Comparison of ENCODE assay signal across 8 cellular contexts in genomic region chr20:30500444-30500814, GRCh38.
A peak's percentile ranks its signal among the peaks of the same experiment; 100 is the strongest.
DNase-seq lines count a peak whose midpoint lies in the region; ATAC-seq and TF ChIP-seq lines count a peak whose summit lies in the region.
"Not testable (repeated sequence)": the region's sequence is repeated elsewhere in the genome, so short reads cannot be mapped to it uniquely, and the experiment has no call there.

No MANE protein-coding gene starts in this region.

- POLR2A ChIA-PET in RWPE1 (lab: Yijun Ruan, JAX; ENCODE audit: low non-redundant PET); activated CD8-positive, alpha-beta T cell treated with anti-CD3 and anti-CD28 coated beads for 36 hours (lab: Charles Lee): not testable (repeated sequence)

- not testable (repeated sequence) for H4K20me1 ChIP-seq in neural progenitor cell (ENCODE audit: low read depth)

- not testable (repeated sequence) for H3K79me2 ChIP-seq in neural progenitor cell (ENCODE audit: low read depth)

- not testable (repeated sequence) for H3K9me3 Mint-ChIP-seq in activated CD8-positive, alpha-beta T cell treated with anti-CD3 and anti-CD28 coated beads for 36 hours; endothelial cell (ENCODE audit: unreplicated experiment)
- H3K9me3 Mint-ChIP-seq in neural progenitor cell, result peaks cover 11% of the 10 kb centered on the region

- H3K36me3 ChIP-seq in H7 (replicated peaks; ENCODE audit: control insufficient read depth, insufficient read depth, low read length); iPS-18a (ENCODE audit: control insufficient read depth, low read depth, low read length); neural progenitor cell; upper lobe of right lung: not testable (repeated sequence)

- H3K27ac Mint-ChIP-seq in activated CD8-positive, alpha-beta T cell treated with anti-CD3 and anti-CD28 coated beads for 36 hours; neural progenitor cell: not testable (repeated sequence)
- peak overlapping the region; percentile 6 for H3K27ac Mint-ChIP-seq in endothelial cell (ENCODE audit: unreplicated experiment)

- not testable (repeated sequence) for H3K27me3 Mint-ChIP-seq in activated CD8-positive, alpha-beta T cell treated with anti-CD3 and anti-CD28 coated beads for 36 hours; endothelial cell (ENCODE audit: unreplicated experiment); neural progenitor cell (ENCODE audit: insufficient read depth, low read depth)

- H3K4me1 ChIP-seq in iPS-18a (ENCODE audit: control insufficient read depth, low read depth, low read length), result peaks cover 20% of the 10 kb centered on the region
- not testable (repeated sequence) for H3K4me1 ChIP-seq in neural progenitor cell, upper lobe of right lung

- not testable (repeated sequence) for H2AFZ ChIP-seq in neural progenitor cell (replicated peaks)

- not testable (repeated sequence) for H3K36me3 Mint-ChIP-seq in activated CD8-positive, alpha-beta T cell treated with anti-CD3 and anti-CD28 coated beads for 36 hours (ENCODE audit: low read depth); endothelial cell (ENCODE audit: low read depth, unreplicated experiment); neural progenitor cell

- H3K4me2 ChIP-seq in neural progenitor cell, result peak overlapping the region; percentile 52

- H3F3A ChIP-seq in neural progenitor cell (ENCODE audit: low read depth), result not testable (repeated sequence)

- DNase-seq in H7 (peak; percentile 77), NCI-H1930 (lab: John Stamatoyannopoulos, UW) (peak; percentile 22 to 26), RWPE1 (ENCODE audit: low spot score) (peak; percentile 29), endothelial cell (ENCODE audit: low spot score) (peak; percentile 71), neural progenitor cell (ENCODE audit: low spot score) (peak; percentile 66)
- peak; percentile 22 for DNase-seq in activated CD8-positive, alpha-beta T cell treated with anti-CD3 and anti-CD28 coated beads for 36 hours
- DNase-seq in upper lobe of right lung, result not testable (repeated sequence)

- H3K4me1 Mint-ChIP-seq in activated CD8-positive, alpha-beta T cell treated with anti-CD3 and anti-CD28 coated beads for 36 hours (ENCODE audit: low read depth); endothelial cell (ENCODE audit: unreplicated experiment); neural progenitor cell: not testable (repeated sequence)

- H3K27me3 ChIP-seq in H7 (ENCODE audit: control insufficient read depth, insufficient read depth, low read length); neural progenitor cell; upper lobe of right lung: not testable (repeated sequence)
- peaks cover 15% of the 10 kb centered on the region for H3K27me3 ChIP-seq in iPS-18a (ENCODE audit: control insufficient read depth, insufficient read depth, low read length)

- H3K4me3 Mint-ChIP-seq in activated CD8-positive, alpha-beta T cell treated with anti-CD3 and anti-CD28 coated beads for 36 hours; neural progenitor cell: not testable (repeated sequence)
- peak overlapping the region; percentile 83 for H3K4me3 Mint-ChIP-seq in endothelial cell (ENCODE audit: unreplicated experiment)

- not testable (repeated sequence) for TF ChIP-seq CTCF in RWPE1 (conservative IDR thresholded peaks at IDR 0.05; ENCODE audit: low read depth); activated CD8-positive, alpha-beta T cell treated with anti-CD3 and anti-CD28 coated beads for 36 hours (IDR thresholded peaks at IDR 0.05)
- TF ChIP-seq CTCF in endothelial cell (IDR thresholded peaks at IDR 0.05; ENCODE audit: unreplicated experiment) (peak; percentile 38), neural progenitor cell (IDR thresholded peaks at IDR 0.05) (peak; percentile 42), upper lobe of right lung (IDR thresholded peaks at IDR 0.05) (peak; percentile 50)

- not testable (repeated sequence) for ATAC-seq in activated CD8-positive, alpha-beta T cell treated with anti-CD3 and anti-CD28 coated beads for 36 hours; upper lobe of right lung

- peak overlapping the region; percentile 71 for H3K9ac ChIP-seq in iPS-18a (ENCODE audit: low read length)
- not testable (repeated sequence) for H3K9ac ChIP-seq in neural progenitor cell

- CTCF ChIA-PET in RWPE1 (lab: Yijun Ruan, JAX); activated CD8-positive, alpha-beta T cell treated with anti-CD3 and anti-CD28 coated beads for 36 hours (lab: Charles Lee): not testable (repeated sequence)

- intact Hi-C loops in activated CD8-positive, alpha-beta T cell treated with anti-CD3 and anti-CD28 coated beads for 36 hours (cut with micrococcal nuclease); upper lobe of right lung (cut with DNase I): not testable (repeated sequence)

- H3K9me3 ChIP-seq in iPS-18a (ENCODE audit: control insufficient read depth, low read depth, low read length); neural progenitor cell (ENCODE audit: low read depth); upper lobe of right lung: not testable (repeated sequence)

- not testable (repeated sequence) for H3K4me3 ChIP-seq in H7 (ENCODE audit: insufficient read depth, low read depth, low read length); neural progenitor cell; upper lobe of right lung
- peak overlapping the region; percentile 54 for H3K4me3 ChIP-seq in iPS-18a (ENCODE audit: low read length)

- not testable (repeated sequence) for H3K27ac ChIP-seq in RWPE1, neural progenitor cell, upper lobe of right lung
- peak overlapping the region; percentile 92 for H3K27ac ChIP-seq in iPS-18a (ENCODE audit: low read length)
